Comparison of ENCODE assay signal across 15 cellular contexts in genomic region chr17:562174-562573, GRCh38.
"Had no signal": no experiment of that assay in that cellular context is flagged by ENCODE, and none has a peak within 500 bp of the region (broad histone marks: within the 10 kb centered on the region; RNA-seq: fewer than 3 reads in every experiment).

No MANE protein-coding gene starts in this region.

- DNase-seq: activated CD4-positive, alpha-beta T cell treated with anti-CD3 and anti-CD28 coated beads for 4 hours; activated CD8-positive, alpha-beta memory T cell treated with anti-CD3 and anti-CD28 coated beads, Interleukin-2, amount 50 U/mL, for 48 hours; activated CD8-positive, alpha-beta T cell treated with anti-CD3 and anti-CD28 coated beads, Interleukin-2, amount 10 ng/mL, durations not matched to agents 7 days and 5 days; central memory CD4-positive, alpha-beta T cell; cortex of kidney; effector memory CD8-positive, alpha-beta T cell; erythroblast; islet precursor cell; left lung; midbrain; stimulated activated CD4-positive, alpha-beta T cell treated with anti-CD3 and anti-CD28 coated beads, Interleukin-2, amount 100 ng/mL, for 48 hours; stimulated activated naive CD8-positive, alpha-beta T cell treated with anti-CD3 and anti-CD28 coated beads, Interleukin-15, Interleukin-2, amounts not matched to agents 100 U/mL and 50 U/mL, for 24 hours; WERI-Rb-1 had no signal

- H3K27ac ChIP-seq: ascending aorta, WERI-Rb-1 had no signal

- ATAC-seq: activated CD8-positive, alpha-beta T cell treated with anti-CD3 and anti-CD28 coated beads, Interleukin-2, amount 10 ng/mL, durations not matched to agents 7 days and 5 days; effector memory CD8-positive, alpha-beta T cell; left lung; sciatic nerve; stimulated activated naive CD8-positive, alpha-beta T cell treated with anti-CD3 and anti-CD28 coated beads, Interleukin-15, Interleukin-2, amounts not matched to agents 100 U/mL and 50 U/mL, for 24 hours had no signal

- H3K27me3 ChIP-seq: ascending aorta, left lung had no signal

- H3K4me3 ChIP-seq: ascending aorta, left lung had no signal

- H3K9me3 ChIP-seq: ascending aorta, left lung had no signal
